In genomic region chr9:131113655-131114563, GRCh38 we compare ENCODE assay signal across 1 cellular context.
TF ChIP-seq lines count a peak whose summit lies in the region.

No MANE protein-coding gene starts in this region.

TF ChIP-seq in A549, 52 proteins besides CTCF, POLR2A, EP300 and RAD21:
- no peak for TF ChIP-seq ZFP36 (IDR thresholded peaks at IDR 0.05; ENCODE audit: borderline replicate concordance, partially characterized antibody)
- TF ChIP-seq HDAC2 (IDR thresholded peaks at IDR 0.05), result no peak
- no peak for TF ChIP-seq ZSCAN20 (CRISPR knock-in tag; IDR thresholded peaks at IDR 0.05)
- TF ChIP-seq KDM5A (IDR thresholded peaks at IDR 0.05), result no peak
- TF ChIP-seq HEYL (CRISPR knock-in tag; IDR thresholded peaks at IDR 0.05), result no peak
- TF ChIP-seq PHF8 (IDR thresholded peaks at IDR 0.05; ENCODE audit: borderline replicate concordance, low read depth), result no peak
- TF ChIP-seq TFCP2L1 (CRISPR knock-in tag; IDR thresholded peaks at IDR 0.05), result no peak
- no peak for TF ChIP-seq NPAS2 (CRISPR knock-in tag; IDR thresholded peaks at IDR 0.05; ENCODE audit: borderline replicate concordance)
- no peak for TF ChIP-seq NR3C1 (IDR thresholded peaks at IDR 0.05)
- no peak for TF ChIP-seq RNF2 (IDR thresholded peaks at IDR 0.05; ENCODE audit: borderline replicate concordance, low read depth)
- no peak for TF ChIP-seq GATA3 (IDR thresholded peaks at IDR 0.05; ENCODE audit: borderline replicate concordance)
